8 cellular contexts compared by ENCODE assay signal in genomic region chr2:219388127-219388844, GRCh38. TPM values are rescaled to one million over a fixed set of nuclear protein-coding genes. Genes with fewer than 3 reads are reported as not detected.
DNase-seq lines count a peak whose midpoint lies in the region; ATAC-seq and TF ChIP-seq lines count a peak whose summit lies in the region.

No MANE protein-coding gene starts in this region.

- H3K27ac Mint-ChIP-seq in activated naive CD4-positive, alpha-beta T cell treated with anti-CD3 and anti-CD28 coated beads, Interleukin-2, amount 10 ng/mL, durations not matched to agents 7 days and 5 days, result peak overlapping the region; percentile 87

- peak overlapping the region; percentile 95 for H3K27ac ChIP-seq in suprapubic skin

- peak; percentile 96 for DNase-seq in GM06990 (ENCODE audit: extremely low read depth, insufficient read length)
- DNase-seq in MV-4-11 (lab: John Stamatoyannopoulos, UW), result peak; percentile 84
- peak; percentile 93 for DNase-seq in SK-MEL-5 (ENCODE audit: low read depth, low spot score)
- DNase-seq in activated naive CD4-positive, alpha-beta T cell treated with anti-CD3 and anti-CD28 coated beads, Interleukin-2, amount 10 ng/mL, durations not matched to agents 7 days and 5 days, result peak; percentile 98
- DNase-seq in germinal center (ENCODE audit: low spot score), result peak; percentile 98
- DNase-seq in occipital lobe (lab: John Stamatoyannopoulos, UW), result peak; percentile 99
- peak; percentile 99 for DNase-seq in suprapubic skin (ENCODE audit: low spot score in 2 of 2)

- CTCF ChIA-PET in activated naive CD4-positive, alpha-beta T cell treated with anti-CD3 and anti-CD28 coated beads, Interleukin-2, amount 10 ng/mL, durations not matched to agents 7 days and 5 days (lab: Charles Lee), result interaction anchor here (0.8 to 2.3 kb wide), 10 partner anchors 14 to 216 kb away, joined by 3 to 12 read pairs (median 3); partner anchors contain the start of gene GMPPA

- no peak for TF ChIP-seq EP300 in suprapubic skin (IDR thresholded peaks at IDR 0.05)

- peaks cover 29% of the 10 kb centered on the region for H3K36me3 Mint-ChIP-seq in activated naive CD4-positive, alpha-beta T cell treated with anti-CD3 and anti-CD28 coated beads, Interleukin-2, amount 10 ng/mL, durations not matched to agents 7 days and 5 days

- TF ChIP-seq POLR2A in suprapubic skin (IDR thresholded peaks at IDR 0.05), result no peak

- 1% methylated on average over 36 of the region's 78 CpGs for WGBS in suprapubic skin

- peak; percentile 40 for TF ChIP-seq CTCF in GM06990 (IDR thresholded peaks at IDR 0.05; ENCODE audit: insufficient read depth, low read length, poor library complexity, severe bottlenecking)
- TF ChIP-seq CTCF in suprapubic skin (IDR thresholded peaks at IDR 0.05), result peak; percentile 67 to 85

- peak; percentile 75 for ATAC-seq in HG02571 (IDR thresholded peaks at IDR 0.05; ENCODE audit: unreplicated experiment)

- H3K9me3 ChIP-seq in suprapubic skin, result no peaks in the 10 kb centered on the region

- H3K36me3 ChIP-seq in GM06990 (ENCODE audit: control insufficient read depth, insufficient read depth, low read length), result peaks cover 14% of the 10 kb centered on the region
- peaks cover 30% of the 10 kb centered on the region for H3K36me3 ChIP-seq in suprapubic skin

- peak overlapping the region; percentile 96 for H3K4me3 Mint-ChIP-seq in activated naive CD4-positive, alpha-beta T cell treated with anti-CD3 and anti-CD28 coated beads, Interleukin-2, amount 10 ng/mL, durations not matched to agents 7 days and 5 days

- H3K4me1 ChIP-seq in suprapubic skin, result peaks cover 13% of the 10 kb centered on the region

- H3K4me1 Mint-ChIP-seq in activated naive CD4-positive, alpha-beta T cell treated with anti-CD3 and anti-CD28 coated beads, Interleukin-2, amount 10 ng/mL, durations not matched to agents 7 days and 5 days, result peaks cover 21% of the 10 kb centered on the region

- in situ Hi-C loops in SK-MEL-5 (cut with HindIII; ENCODE audit: low pct_unique_long_range_greater_than_20kb, low sequenced_read_pairs), result no loop called here

- H3K27me3 ChIP-seq in GM06990 (replicated peaks; ENCODE audit: control insufficient read depth, insufficient read depth, low read length) (no peaks in the 10 kb centered on the region), suprapubic skin (no peaks in the 10 kb centered on the region)

- H3K9me3 Mint-ChIP-seq in activated naive CD4-positive, alpha-beta T cell treated with anti-CD3 and anti-CD28 coated beads, Interleukin-2, amount 10 ng/mL, durations not matched to agents 7 days and 5 days, result peaks cover 3% of the 10 kb centered on the region

- peak overlapping the region; percentile 56 for H3K4me3 ChIP-seq in GM06990 (replicated peaks; ENCODE audit: low read depth, low read length)
- peak overlapping the region; percentile 78 for H3K4me3 ChIP-seq in suprapubic skin

- H3K27me3 Mint-ChIP-seq in activated naive CD4-positive, alpha-beta T cell treated with anti-CD3 and anti-CD28 coated beads, Interleukin-2, amount 10 ng/mL, durations not matched to agents 7 days and 5 days, result peaks cover 14% of the 10 kb centered on the region

RNA-seq across cellular contexts. Expression of gene DNPEP, which starts 0.6 kb away (rescaled TPM):
- 46.8 and 50.1 TPM in 2 replicates for total RNA-seq in SK-MEL-5 (2014; rRNA removed; shearing (Covaris generic))
- polyA plus RNA-seq in SK-MEL-5 (2015; cell fraction: cytosol; rRNA removed), result 49.1 and 51.5 TPM in 2 replicates
- polyA plus RNA-seq in SK-MEL-5 (2015; cell fraction: nucleus; rRNA removed), result 83.8 and 94.1 TPM in 2 replicates
- total RNA-seq in occipital lobe, result 17.5 TPM
- total RNA-seq in suprapubic skin, result 100 to 1,000 TPM in 1 of 4 donors, 10 to 100 TPM in 3; 66.6 to 104 (median 70.5) TPM

RNA-seq across cellular contexts. Expression of gene DES, which starts 29.9 kb away (rescaled TPM):
- 0.13 TPM in 1 of 2 replicates, not detected in the other for total RNA-seq in SK-MEL-5 (2014; rRNA removed; shearing (Covaris generic))
- polyA plus RNA-seq in SK-MEL-5 (2015; cell fraction: cytosol; rRNA removed), result 1.1 TPM in 1 of 2 replicates, not detected in the other
- polyA plus RNA-seq in SK-MEL-5 (2015; cell fraction: nucleus; rRNA removed), result not detected in 2 replicates
- total RNA-seq in occipital lobe, result 2.3 TPM
- total RNA-seq in suprapubic skin, result 100 to 1,000 TPM in 1 of 4 donors, 10 to 100 TPM in 3; 11.4 to 100 (median 35.6) TPM

RNA-seq across cellular contexts. Expression of gene SPEG, which starts 46.4 kb away (rescaled TPM):
- total RNA-seq in SK-MEL-5 (2014; rRNA removed; shearing (Covaris generic)), result 1.9 and 2.3 TPM in 2 replicates
- polyA plus RNA-seq in SK-MEL-5 (2015; cell fraction: cytosol; rRNA removed), result 5.8 and 9.5 TPM in 2 replicates
- polyA plus RNA-seq in SK-MEL-5 (2015; cell fraction: nucleus; rRNA removed), result 64.7 and 80.1 TPM in 2 replicates
- 14.2 TPM for total RNA-seq in occipital lobe
- total RNA-seq in suprapubic skin, result 10 to 100 TPM in 1 of 4 donors, 1 to 10 TPM in 3; 6.5 to 17.2 (median 6.7) TPM

RNA-seq across cellular contexts. Expression of gene RESP18, which starts 55.7 kb away (rescaled TPM):
- total RNA-seq in SK-MEL-5 (2014; rRNA removed; shearing (Covaris generic)), result not detected in 2 replicates
- polyA plus RNA-seq in SK-MEL-5 (2015; cell fraction: cytosol; rRNA removed), result not detected in 2 replicates
- polyA plus RNA-seq in SK-MEL-5 (2015; cell fraction: nucleus; rRNA removed), result not detected in 2 replicates
- not detected for total RNA-seq in occipital lobe
- not detected for total RNA-seq in suprapubic skin

Comparison
In these comparisons a context has a peak if more than half of its experiments do, and no peak if none do; other contexts are left out.
1. Peak in every context shown above with its lines: DNase-seq, ATAC-seq, H3K4me3 ChIP-seq and H3K27ac ChIP-seq.